8 cellular contexts compared by ENCODE assay signal in genomic region chr5:142014911-142015584, GRCh38. TPM values are rescaled to one million over a fixed set of nuclear protein-coding genes. Genes with fewer than 3 reads are reported as not detected.
DNase-seq lines count a peak whose midpoint lies in the region; ATAC-seq and TF ChIP-seq lines count a peak whose summit lies in the region.

No MANE protein-coding gene starts in this region.

- no peak for TF ChIP-seq POLR2A in esophagus squamous epithelium (IDR thresholded peaks at IDR 0.05)

- H3K27me3 ChIP-seq in esophagus squamous epithelium (no peaks in the 10 kb centered on the region), neutrophil (no peaks in the 10 kb centered on the region)

- intact Hi-C loops in esophagus squamous epithelium (cut with DNase I), result no loop called here

- H3K36me3 ChIP-seq in esophagus squamous epithelium, result no peaks in the 10 kb centered on the region
- no peaks in the 10 kb centered on the region for H3K36me3 ChIP-seq in neutrophil

- ATAC-seq in HG02798 (IDR thresholded peaks at IDR 0.05; ENCODE audit: poor library complexity, unreplicated experiment), result peak; percentile 35
- no peak for ATAC-seq in GM19023 (IDR thresholded peaks at IDR 0.05; ENCODE audit: unreplicated experiment)

- DNase-seq in ELR (ENCODE audit: low read depth), result peak; percentile 86
- peak; percentile 79 for DNase-seq in NCI-H82 (lab: John Stamatoyannopoulos, UW)
- DNase-seq in activated CD8-positive, alpha-beta memory T cell treated with anti-CD3 and anti-CD28 coated beads, Interleukin-2, amount 50 U/mL, for 4 hours, result peak; percentile 50
- DNase-seq in esophagus squamous epithelium (lab: John Stamatoyannopoulos, UW), result no peak
- no peak for DNase-seq in GM19240 (ENCODE audit: insufficient read length, low spot score)

- H3K27ac ChIP-seq in esophagus squamous epithelium (peak overlapping the region in 3 of 4 donors; percentile 36 to 91 (median 74)), neutrophil (peak overlapping the region; percentile 93)

- TF ChIP-seq CTCF in esophagus squamous epithelium (IDR thresholded peaks at IDR 0.05) (peak in 5 of 6 experiments; percentile 39 to 66 (median 42)), neutrophil (IDR thresholded peaks at IDR 0.05) (peak; percentile 41)

- H3K4me3 ChIP-seq in esophagus squamous epithelium, result no peak overlapping the region
- H3K4me3 ChIP-seq in neutrophil (ENCODE audit: low read depth in 1 of 2, low read length in 1 of 2), result peak overlapping the region in 1 of 2 experiments; percentile 38

- peaks cover 5 to 50% (median 27%) of the 10 kb centered on the region in 3 donors for H3K4me1 ChIP-seq in esophagus squamous epithelium
- peaks cover 38 to 43% of the 10 kb centered on the region in 2 experiments for H3K4me1 ChIP-seq in neutrophil (ENCODE audit: control insufficient read depth in 1 of 2, insufficient read depth in 1 of 2, low read depth in 1 of 2, low read length in 1 of 2)

- peaks cover 0 to under 1% (median 0%) of the 10 kb centered on the region in 3 donors for H3K9me3 ChIP-seq in esophagus squamous epithelium
- no peaks in the 10 kb centered on the region for H3K9me3 ChIP-seq in neutrophil

- WGBS in esophagus squamous epithelium, 2 donors, result 20 to 33% methylated on average over 5 to 6 of the region's 7 CpGs

RNA-seq across cellular contexts. Expression of gene GNPDA1, which starts 2.2 kb away (rescaled TPM):
- total RNA-seq in esophagus squamous epithelium, result 10 to 100 TPM; 12.3 to 42.6 (median 21.1) TPM

RNA-seq across cellular contexts. Expression of gene RNF14, which starts 46.1 kb away (rescaled TPM):
- 10 to 100 TPM; 11.9 to 45.0 (median 23.6) TPM for total RNA-seq in esophagus squamous epithelium

RNA-seq across cellular contexts. Expression of gene PCDH12, which starts 57.0 kb away (rescaled TPM):
- total RNA-seq in esophagus squamous epithelium, result 1 to 10 TPM in 1 of 4 donors, under 1 TPM in 3; 0.19 to 1.9 (median 0.78) TPM

Comparison
In these comparisons a context has a peak if more than half of its experiments do, and no peak if none do; other contexts are left out.
1. DNase-seq: peak in ELR (single experiment), NCI-H82 (single experiment) and activated CD8-positive, alpha-beta memory T cell treated with anti-CD3 and anti-CD28 coated beads, Interleukin-2, amount 50 U/mL, for 4 hours (single experiment); none in esophagus squamous epithelium (single experiment) and GM19240 (single experiment).